Comparison of ENCODE assay signal across 18 cellular contexts in genomic region chr10:91076991-91077548, GRCh38.
DNase-seq lines count a peak whose midpoint lies in the region; ATAC-seq and TF ChIP-seq lines count a peak whose summit lies in the region.
"Had no signal": no experiment of that assay in that cellular context is flagged by ENCODE, and none has a peak within 500 bp of the region (broad histone marks: within the 10 kb centered on the region; RNA-seq: fewer than 3 reads in every experiment).

No MANE protein-coding gene starts in this region.

- H3K4me1 ChIP-seq in ascending aorta (peaks cover 11 to 24% of the 10 kb centered on the region in 2 donors), gastrocnemius medialis (peaks cover 16% of the 10 kb centered on the region in 2 donors), H9 (ENCODE audit: insufficient read depth, low read length) (no peaks in the 10 kb centered on the region)

- H3K36me3 ChIP-seq in ascending aorta (no peaks in the 10 kb centered on the region), gastrocnemius medialis (no peaks in the 10 kb centered on the region)
- H3K36me3 ChIP-seq: HAP-1, right lobe of liver had no signal

- H3K9ac ChIP-seq in H9 (ENCODE audit: extremely low read depth, insufficient read length, low read length): no peak overlapping the region

- no peak overlapping the region for H2BK20ac ChIP-seq in H9 (ENCODE audit: low read depth, low read length, poor library complexity, severe bottlenecking)

- no peak overlapping the region for H2AK5ac ChIP-seq in H9 (ENCODE audit: insufficient read length, low read length)

- intact Hi-C loops in ascending aorta (cut with DNase I): loop anchor here (2.0 to 5.0 kb wide), 2 partner anchors 70 to 86 kb away; no protein-coding TSS in a partner anchor
- intact Hi-C loops in gastrocnemius medialis (cut with DNase I; ENCODE audit: low total_unique reads): no loop called here

- H3K4me1 Mint-ChIP-seq in H9 (peaks cover 4 to 8% of the 10 kb centered on the region in 2 experiments; a peak in 3 of 4 replicates), HFFc6 (ENCODE audit: low read depth) (peaks cover 8% of the 10 kb centered on the region)
- H3K4me1 Mint-ChIP-seq: central memory CD8-positive, alpha-beta T cell had no signal

- H4K8ac ChIP-seq in H9 (replicated peaks; ENCODE audit: insufficient read length, low read depth, low read length): no peak overlapping the region

- H3K27ac Mint-ChIP-seq in H9 (no peak overlapping the region; a peak in 1 of 7 replicates), HFFc6 (no peak overlapping the region)
- H3K27ac Mint-ChIP-seq: naive thymus-derived CD8-positive, alpha-beta T cell; stimulated activated naive CD8-positive, alpha-beta T cell treated with anti-CD3 and anti-CD28 coated beads, Interleukin-15, Interleukin-2, amounts not matched to agents 100 ng/mL and 50 ng/mL, for 24 hours had no signal

- H2BK12ac ChIP-seq in H9 (ENCODE audit: insufficient read length, low read depth, low read length): no peak overlapping the region

- H3K36me3 Mint-ChIP-seq in H9 (ENCODE audit: insufficient read depth in 1 of 3, low read depth in 3 of 3) (no peaks in the 10 kb centered on the region), HFFc6 (ENCODE audit: low read depth) (no peaks in the 10 kb centered on the region)

- H3K79me1 ChIP-seq in H9 (ENCODE audit: insufficient read depth, low read depth, low read length, poor library complexity, severe bottlenecking): no peaks in the 10 kb centered on the region

- no peaks in the 10 kb centered on the region for H3K9me3 ChIP-seq in ascending aorta
- H3K9me3 ChIP-seq in gastrocnemius medialis: no peaks in the 10 kb centered on the region
- H3K9me3 ChIP-seq in H9 (ENCODE audit: control insufficient read depth, low read depth, low read length): no peaks in the 10 kb centered on the region
- H3K9me3 ChIP-seq: HAP-1, right lobe of liver had no signal

- no peak overlapping the region for H3K56ac ChIP-seq in H9 (ENCODE audit: insufficient read length, low read depth, low read length)

- no peak for ATAC-seq in gastrocnemius medialis
- ATAC-seq: activated CD4-positive, CD25-positive, alpha-beta regulatory T cell treated with anti-CD3 and anti-CD28 coated beads, Interleukin-2, amount 50 U/mL, for 24 hours; naive thymus-derived CD8-positive, alpha-beta T cell had no signal

- no peak overlapping the region for H3K4me3 Mint-ChIP-seq in H9
- no peak overlapping the region; the same call in 1 of the 2 replicates for H3K4me3 Mint-ChIP-seq in HFFc6
- H3K4me3 Mint-ChIP-seq: central memory CD8-positive, alpha-beta T cell; naive thymus-derived CD8-positive, alpha-beta T cell; stimulated activated naive CD8-positive, alpha-beta T cell treated with anti-CD3 and anti-CD28 coated beads, Interleukin-15, Interleukin-2, amounts not matched to agents 100 ng/mL and 50 ng/mL, for 24 hours had no signal

- H4K5ac ChIP-seq in H9 (ENCODE audit: insufficient read length, low read depth, low read length): no peak overlapping the region

- H2BK15ac ChIP-seq in H9 (ENCODE audit: low read depth, low read length): no peak overlapping the region

- no peaks in the 10 kb centered on the region; a peak in 1 of 5 replicates for H3K9me3 Mint-ChIP-seq in H9
- no peaks in the 10 kb centered on the region for H3K9me3 Mint-ChIP-seq in HFFc6
- H3K9me3 Mint-ChIP-seq: central memory CD8-positive, alpha-beta T cell had no signal

- no peaks in the 10 kb centered on the region for H3K27me3 ChIP-seq in ascending aorta
- H3K27me3 ChIP-seq in gastrocnemius medialis: no peaks in the 10 kb centered on the region
- no peaks in the 10 kb centered on the region for H3K27me3 ChIP-seq in H9 (ENCODE audit: insufficient read depth, low read length)
- H3K27me3 ChIP-seq: right lobe of liver had no signal

- no peak overlapping the region for H3T11ph ChIP-seq in H9 (ENCODE audit: low read length)

- TF ChIP-seq POLR2A in gastrocnemius medialis (IDR thresholded peaks at IDR 0.05): no peak

- H4K91ac ChIP-seq in H9 (ENCODE audit: insufficient read length, low read depth, low read length): no peak overlapping the region

- H3K27ac ChIP-seq in ascending aorta (peak overlapping the region; percentile 83 to 93), gastrocnemius medialis (peak overlapping the region in 3 of 4 donors; percentile 6 to 38 (median 20)), H9 (ENCODE audit: insufficient read length, low read depth, low read length) (no peak overlapping the region)

- H2AFZ ChIP-seq in H9 (ENCODE audit: low read length): no peak overlapping the region

- peak; percentile 2 for DNase-seq in DMS79 (lab: John Stamatoyannopoulos, UW)
- DNase-seq in ascending aorta (ENCODE audit: low spot score in 2 of 2): no peak
- DNase-seq in hepatic stellate cell (ENCODE audit: low spot score): peak; percentile 17
- DNase-seq in gastrocnemius medialis: no peak
- DNase-seq in activated T-cell treated with anti-CD3 and anti-CD28 coated beads for 4 hours: no peak
- no peak for DNase-seq in H9
- DNase-seq in HFFc6: no peak
- no peak for DNase-seq in NCI-H1092 (lab: John Stamatoyannopoulos, UW)
- DNase-seq: activated naive CD4-positive, alpha-beta T cell treated with Interleukin-2 at 50 U/mL for 16 hours; kidney glomerular epithelial cell; naive thymus-derived CD8-positive, alpha-beta T cell; OCI-M1; SW 1271 had no signal

- H3K27me3 Mint-ChIP-seq in H9 (ENCODE audit: low read depth) (peaks cover 9% of the 10 kb centered on the region), HFFc6 (ENCODE audit: insufficient read depth) (peaks cover 16% of the 10 kb centered on the region)

- no peak overlapping the region for H3K4me2 ChIP-seq in H9 (ENCODE audit: insufficient read depth, insufficient read length, low read length)

- no peak overlapping the region for H3K4ac ChIP-seq in H9 (ENCODE audit: low read depth, low read length)

- no peak overlapping the region for H3K23ac ChIP-seq in H9 (ENCODE audit: insufficient read length, low read depth, low read length)

- no peak overlapping the region for H2BK5ac ChIP-seq in H9 (ENCODE audit: insufficient read length, low read length)

- H4K20me1 ChIP-seq in H9 (ENCODE audit: control insufficient read depth, insufficient read depth, insufficient read length): no peaks in the 10 kb centered on the region

- no peak overlapping the region for H3K14ac ChIP-seq in H9 (ENCODE audit: insufficient read depth, low read length)

- no peak overlapping the region for H2BK120ac ChIP-seq in H9 (ENCODE audit: low read depth, low read length, poor library complexity, severe bottlenecking)

- in situ Hi-C loops in gastrocnemius medialis (cut with MboI; ENCODE audit: low sequenced_read_pairs in 4 of 4): no loop called here

- H3K4me3 ChIP-seq in ascending aorta (peak overlapping the region in 1 of 2 donors; percentile 34), gastrocnemius medialis (no peak overlapping the region)
- H3K4me3 ChIP-seq: HAP-1, right lobe of liver had no signal

- 100% methylated on average over 1 of the region's 7 CpGs for WGBS in H9 (ENCODE audit: extremely low coverage, insufficient read length, low lambda C conversion rate)

- TF ChIP-seq CTCF in ascending aorta (IDR thresholded peaks at IDR 0.05) (no peak), gastrocnemius medialis (IDR thresholded peaks at IDR 0.05 in 4 of 5, conservative IDR thresholded peaks at IDR 0.05 in 1 of 5) (no peak), H9 (conservative IDR thresholded peaks at IDR 0.05) (no peak), HFFc6 (IDR thresholded peaks at IDR 0.05) (no peak)

- no peak overlapping the region for H3K18ac ChIP-seq in H9 (ENCODE audit: insufficient read length, low read depth, low read length)

- H3K23me2 ChIP-seq in H9 (ENCODE audit: insufficient read length, low read depth, low read length, poor library complexity, severe bottlenecking): no peaks in the 10 kb centered on the region

- no peaks in the 10 kb centered on the region for H3K79me2 ChIP-seq in H9 (ENCODE audit: insufficient read depth, low read length)

Comparison
In these comparisons a context has a peak if more than half of its experiments do, and no peak if none do; other contexts are left out.
1. DNase-seq: peak in DMS79 (single experiment) and hepatic stellate cell (single experiment); none in ascending aorta (0 of 2), gastrocnemius medialis (0 of 2), activated T-cell treated with anti-CD3 and anti-CD28 coated beads for 4 hours (single experiment), H9 (single experiment), HFFc6 (single experiment) and NCI-H1092 (single experiment).